In genomic region chr21:43790053-43790524, GRCh38 we compare ENCODE assay signal across 8 cellular contexts. TPM values are rescaled to one million over a fixed set of nuclear protein-coding genes. Genes with fewer than 3 reads are reported as not detected.
DNase-seq lines count a peak whose midpoint lies in the region; ATAC-seq and TF ChIP-seq lines count a peak whose summit lies in the region.

No MANE protein-coding gene starts in this region.

- H3K4me3 ChIP-seq in adipocyte (ENCODE audit: low read length): peak overlapping the region; percentile 92
- peak overlapping the region; percentile 96 for H3K4me3 ChIP-seq in kidney epithelial cell (ENCODE audit: low read depth, low read length)
- peak overlapping the region; percentile 83 for H3K4me3 ChIP-seq in thoracic aorta

- no peak for ATAC-seq in thoracic aorta (ENCODE audit: insufficient number of reproducible peaks, low FRiP score, low read depth)
- no peak for ATAC-seq in HG03039 (IDR thresholded peaks at IDR 0.05; ENCODE audit: unreplicated experiment)
- no peak for ATAC-seq in HG03175 (IDR thresholded peaks at IDR 0.05; ENCODE audit: unreplicated experiment)

- H3K36me3 ChIP-seq in adipocyte (ENCODE audit: control insufficient read depth, insufficient read depth, low read length, severe bottlenecking): peaks cover 38% of the 10 kb centered on the region
- peaks cover 5% of the 10 kb centered on the region for H3K36me3 ChIP-seq in kidney epithelial cell (ENCODE audit: control insufficient read depth, insufficient read depth, low read length)
- peaks cover 11% of the 10 kb centered on the region for H3K36me3 ChIP-seq in thoracic aorta

- POLR2A ChIA-PET in activated CD4-positive, alpha-beta T cell treated with anti-CD3 and anti-CD28 coated beads, Interleukin-2, amount 10 ng/mL, durations not matched to agents 7 days and 5 days (lab: Charles Lee): no interaction called here

- H3K27ac Mint-ChIP-seq in activated CD4-positive, alpha-beta T cell treated with anti-CD3 and anti-CD28 coated beads, Interleukin-2, amount 10 ng/mL, durations not matched to agents 7 days and 5 days: peak overlapping the region; percentile 92

- H3K36me3 Mint-ChIP-seq in activated CD4-positive, alpha-beta T cell treated with anti-CD3 and anti-CD28 coated beads, Interleukin-2, amount 10 ng/mL, durations not matched to agents 7 days and 5 days (ENCODE audit: low read depth): peaks cover 26% of the 10 kb centered on the region

- H3K27ac ChIP-seq in thoracic aorta: no peak overlapping the region

- H3K9me3 Mint-ChIP-seq in activated CD4-positive, alpha-beta T cell treated with anti-CD3 and anti-CD28 coated beads, Interleukin-2, amount 10 ng/mL, durations not matched to agents 7 days and 5 days: no peaks in the 10 kb centered on the region

- H3K9me3 ChIP-seq in adipocyte (ENCODE audit: control insufficient read depth, low read length) (no peaks in the 10 kb centered on the region), thoracic aorta (no peaks in the 10 kb centered on the region)

- CTCF ChIA-PET in activated CD4-positive, alpha-beta T cell treated with anti-CD3 and anti-CD28 coated beads, Interleukin-2, amount 10 ng/mL, durations not matched to agents 7 days and 5 days (lab: Charles Lee): interaction anchor here (0.7 to 1.7 kb wide), 15 partner anchors 9 to 231 kb away, joined by 3 to 6 read pairs (median 3); no protein-coding TSS in a partner anchor

- TF ChIP-seq CTCF in kidney epithelial cell (IDR thresholded peaks at IDR 0.05; ENCODE audit: insufficient read depth, low read length, poor library complexity, severe bottlenecking) (no peak), thoracic aorta (IDR thresholded peaks at IDR 0.05) (no peak)

- H3K27me3 ChIP-seq in adipocyte (replicated peaks; ENCODE audit: control insufficient read depth, insufficient read depth, low read length) (no peaks in the 10 kb centered on the region), kidney epithelial cell (ENCODE audit: control insufficient read depth, insufficient read depth, low read length) (no peaks in the 10 kb centered on the region), thoracic aorta (replicated peaks; ENCODE audit: insufficient read depth) (no peaks in the 10 kb centered on the region)

- no peaks in the 10 kb centered on the region for H3K27me3 Mint-ChIP-seq in activated CD4-positive, alpha-beta T cell treated with anti-CD3 and anti-CD28 coated beads, Interleukin-2, amount 10 ng/mL, durations not matched to agents 7 days and 5 days

- H3K4me1 ChIP-seq in adipocyte (ENCODE audit: control insufficient read depth, insufficient read depth, low read length) (peaks cover 12% of the 10 kb centered on the region), thoracic aorta (ENCODE audit: control insufficient read depth in 1 of 2, low read depth in 2 of 2) (peaks cover 10 to 11% of the 10 kb centered on the region in 2 donors)

- peaks cover 24% of the 10 kb centered on the region for H3K4me1 Mint-ChIP-seq in activated CD4-positive, alpha-beta T cell treated with anti-CD3 and anti-CD28 coated beads, Interleukin-2, amount 10 ng/mL, durations not matched to agents 7 days and 5 days

- H3K9ac ChIP-seq in adipocyte (ENCODE audit: low read length): peak overlapping the region; percentile 93

- peak overlapping the region; percentile 96 for H3K4me3 Mint-ChIP-seq in activated CD4-positive, alpha-beta T cell treated with anti-CD3 and anti-CD28 coated beads, Interleukin-2, amount 10 ng/mL, durations not matched to agents 7 days and 5 days

- no peak for DNase-seq in activated CD4-positive, alpha-beta T cell treated with anti-CD3 and anti-CD28 coated beads, Interleukin-2, amount 10 ng/mL, durations not matched to agents 7 days and 5 days
- no peak for DNase-seq in activated CD4-positive, alpha-beta T cell treated with anti-CD3 and anti-CD28 coated beads for 48 hours
- DNase-seq in adipocyte (ENCODE audit: low read depth) (peak; percentile 17), kidney epithelial cell (ENCODE audit: low read depth) (no peak), thoracic aorta (ENCODE audit: low spot score) (no peak), NCI-H187 treated with DMSO at 0.1 percent for 48 hours (lab: John Stamatoyannopoulos, UW) (no peak)

RNA-seq across cellular contexts. Expression of gene RRP1, which starts 0.7 kb away (rescaled TPM):
- total RNA-seq in activated CD4-positive, alpha-beta T cell treated with anti-CD3 and anti-CD28 coated beads, Interleukin-2, amount 10 ng/mL, durations not matched to agents 7 days and 5 days: 10 to 100 TPM; 25.3 to 28.5 TPM
- total RNA-seq in kidney epithelial cell (31.9 and 38.5 TPM in 2 replicates), thoracic aorta (10 to 100 TPM; 21.3 to 34.3 TPM)

RNA-seq across cellular contexts. Expression of gene CSTB, which starts 14.0 kb away (rescaled TPM):
- total RNA-seq in activated CD4-positive, alpha-beta T cell treated with anti-CD3 and anti-CD28 coated beads, Interleukin-2, amount 10 ng/mL, durations not matched to agents 7 days and 5 days: 10 to 100 TPM; 44.4 to 48.7 TPM
- 27.9 and 28.4 TPM in 2 replicates for total RNA-seq in kidney epithelial cell
- total RNA-seq in thoracic aorta: 1 to 10 TPM; 2.3 to 8.4 TPM
